In genomic region chr5:170701321-170701720, GRCh38 we compare ENCODE assay signal across 25 cellular contexts.
A peak's percentile ranks its signal among the peaks of the same experiment; 100 is the strongest.
DNase-seq lines count a peak whose midpoint lies in the region; ATAC-seq and TF ChIP-seq lines count a peak whose summit lies in the region.
"Had no signal": no experiment of that assay in that cellular context is flagged by ENCODE, and none has a peak within 500 bp of the region (broad histone marks: within the 10 kb centered on the region; RNA-seq: fewer than 3 reads in every experiment).

No MANE protein-coding gene starts in this region.

- no peaks in the 10 kb centered on the region for H3K36me3 Mint-ChIP-seq in activated CD8-positive, alpha-beta memory T cell treated with anti-CD3 and anti-CD28 coated beads, Interleukin-2, amount 10 ng/mL, durations not matched to agents 7 days and 5 days
- H3K36me3 Mint-ChIP-seq in neural progenitor cell, result no peaks in the 10 kb centered on the region
- H3K36me3 Mint-ChIP-seq: CD4-positive, alpha-beta memory T cell had no signal

- H3K9me3 ChIP-seq in neural progenitor cell (ENCODE audit: low read depth), result no peaks in the 10 kb centered on the region
- H3K9me3 ChIP-seq: A549, SJCRH30 had no signal

- H3K4me3 Mint-ChIP-seq in activated CD8-positive, alpha-beta memory T cell treated with anti-CD3 and anti-CD28 coated beads, Interleukin-2, amount 10 ng/mL, durations not matched to agents 7 days and 5 days, result no peak overlapping the region
- no peak overlapping the region for H3K4me3 Mint-ChIP-seq in neural progenitor cell
- H3K4me3 Mint-ChIP-seq: CD4-positive, alpha-beta memory T cell; H9; T-helper 17 cell had no signal

- TF ChIP-seq CTCF in neural progenitor cell (IDR thresholded peaks at IDR 0.05), result no peak

- peak; percentile 29 for DNase-seq in activated CD8-positive, alpha-beta memory T cell treated with anti-CD3 and anti-CD28 coated beads, Interleukin-2, amount 10 ng/mL, durations not matched to agents 7 days and 5 days
- DNase-seq in activated CD8-positive, alpha-beta memory T cell treated with anti-CD3 and anti-CD28 coated beads for 24 hours, result no peak
- DNase-seq in NCI-H524 treated with DMSO at 0.1 percent for 48 hours (lab: John Stamatoyannopoulos, UW) (peak; percentile 40), neural progenitor cell (ENCODE audit: low spot score) (peak; percentile 74), NAMALWA (ENCODE audit: low spot score) (no peak), HuH-7.5 (ENCODE audit: low spot score) (no peak), NCI-H2029 (lab: John Stamatoyannopoulos, UW) (no peak)
- DNase-seq: C1 segment of cervical spinal cord; CD4-positive, alpha-beta memory T cell; COR-L47; DMS79; GM23248; H9; Karpas-422; NCI-H1092 treated with DMSO at 0.1 percent for 48 hours; NCI-H1436; NCI-H187; NCI-H748 treated with DMSO at 0.1 percent for 48 hours; NK-92 treated with Interleukin-12 subunit alpha and Interleukin-12 subunit beta, amount 100 ng/mL, for 24 hours; PC-3; SJCRH30; T-helper 17 cell had no signal

- no peaks in the 10 kb centered on the region for H3K4me1 Mint-ChIP-seq in activated CD8-positive, alpha-beta memory T cell treated with anti-CD3 and anti-CD28 coated beads, Interleukin-2, amount 10 ng/mL, durations not matched to agents 7 days and 5 days
- peaks cover 12% of the 10 kb centered on the region for H3K4me1 Mint-ChIP-seq in neural progenitor cell
- H3K4me1 Mint-ChIP-seq: CD4-positive, alpha-beta memory T cell; T-helper 17 cell had no signal

- peaks cover 4% of the 10 kb centered on the region for H3K4me1 ChIP-seq in neural progenitor cell
- H3K4me1 ChIP-seq: A549 had no signal

- ATAC-seq in activated CD8-positive, alpha-beta memory T cell treated with anti-CD3 and anti-CD28 coated beads, Interleukin-2, amount 10 ng/mL, durations not matched to agents 7 days and 5 days, result no peak
- ATAC-seq: A549, PC-3, Right ventricle myocardium inferior, SK-N-SH treated with all-trans-retinoic acid at 6 μM for 48 hours, T-helper 17 cell had no signal

- no peak overlapping the region for H3K4me2 ChIP-seq in neural progenitor cell
- H3K4me2 ChIP-seq: A549 had no signal

- no peak overlapping the region for H3K27ac ChIP-seq in neural progenitor cell
- H3K27ac ChIP-seq: A549, GM23248, SJCRH30 had no signal

- H2AFZ ChIP-seq in neural progenitor cell (replicated peaks), result no peak overlapping the region
- H2AFZ ChIP-seq: GM23248 had no signal

- peaks cover 4% of the 10 kb centered on the region for H3F3A ChIP-seq in neural progenitor cell (ENCODE audit: low read depth)

- no peaks in the 10 kb centered on the region for H3K79me2 ChIP-seq in neural progenitor cell (ENCODE audit: low read depth)

- H3K27ac Mint-ChIP-seq in activated CD8-positive, alpha-beta memory T cell treated with anti-CD3 and anti-CD28 coated beads, Interleukin-2, amount 10 ng/mL, durations not matched to agents 7 days and 5 days, result no peak overlapping the region
- H3K27ac Mint-ChIP-seq in neural progenitor cell, result no peak overlapping the region
- H3K27ac Mint-ChIP-seq: CD4-positive, alpha-beta memory T cell; H9; T-helper 17 cell had no signal

- no peaks in the 10 kb centered on the region for H3K27me3 ChIP-seq in neural progenitor cell
- H3K27me3 ChIP-seq: SJCRH30 had no signal

- no peaks in the 10 kb centered on the region for H3K9me3 Mint-ChIP-seq in activated CD8-positive, alpha-beta memory T cell treated with anti-CD3 and anti-CD28 coated beads, Interleukin-2, amount 10 ng/mL, durations not matched to agents 7 days and 5 days (ENCODE audit: low read depth)
- H3K9me3 Mint-ChIP-seq in neural progenitor cell, result no peaks in the 10 kb centered on the region
- H3K9me3 Mint-ChIP-seq: H9 had no signal

- H3K9ac ChIP-seq in neural progenitor cell, result no peak overlapping the region
- H3K9ac ChIP-seq: GM23248 had no signal

- no peaks in the 10 kb centered on the region for H3K36me3 ChIP-seq in neural progenitor cell
- H3K36me3 ChIP-seq: SJCRH30 had no signal

- H3K4me3 ChIP-seq in neural progenitor cell, result no peak overlapping the region
- H3K4me3 ChIP-seq: A549, GM23248, SJCRH30 had no signal

- no peaks in the 10 kb centered on the region for H4K20me1 ChIP-seq in neural progenitor cell (ENCODE audit: low read depth)

- CTCF ChIA-PET in activated CD8-positive, alpha-beta memory T cell treated with anti-CD3 and anti-CD28 coated beads, Interleukin-2, amount 10 ng/mL, durations not matched to agents 7 days and 5 days (lab: Charles Lee), result no interaction called here

- peaks cover 9% of the 10 kb centered on the region for H3K27me3 Mint-ChIP-seq in activated CD8-positive, alpha-beta memory T cell treated with anti-CD3 and anti-CD28 coated beads, Interleukin-2, amount 10 ng/mL, durations not matched to agents 7 days and 5 days
- H3K27me3 Mint-ChIP-seq in neural progenitor cell (ENCODE audit: insufficient read depth, low read depth), result peaks cover 7% of the 10 kb centered on the region

Comparison
In these comparisons a context has a peak if more than half of its experiments do, and no peak if none do; other contexts are left out.
1. DNase-seq: peak in activated CD8-positive, alpha-beta memory T cell treated with anti-CD3 and anti-CD28 coated beads, Interleukin-2, amount 10 ng/mL, durations not matched to agents 7 days and 5 days (single experiment), NCI-H524 treated with DMSO at 0.1 percent for 48 hours (single experiment) and neural progenitor cell (single experiment); none in activated CD8-positive, alpha-beta memory T cell treated with anti-CD3 and anti-CD28 coated beads for 24 hours (single experiment), NAMALWA (single experiment), HuH-7.5 (single experiment) and NCI-H2029 (single experiment).